15 cellular contexts compared by ENCODE assay signal in genomic region chr3:135803291-135803690, GRCh38.
"Had no signal": no experiment of that assay in that cellular context is flagged by ENCODE, and none has a peak within 500 bp of the region (broad histone marks: within the 10 kb centered on the region; RNA-seq: fewer than 3 reads in every experiment).

No MANE protein-coding gene starts in this region.

- H3K27ac ChIP-seq: adrenal gland, colonic mucosa, gastrocnemius medialis, heart left ventricle, lower lobe of right lung, ovary, spleen, WERI-Rb-1 had no signal

- H3K36me3 ChIP-seq: adrenal gland, colonic mucosa, gastrocnemius medialis, heart left ventricle, lower lobe of right lung, ovary, spleen, WERI-Rb-1 had no signal

- ATAC-seq: gastrocnemius medialis, heart left ventricle, left colon, lower lobe of right lung, sciatic nerve, T-helper 17 cell had no signal

- H3K27me3 ChIP-seq: adrenal gland, colonic mucosa, gastrocnemius medialis, ovary had no signal

- H3K4me3 ChIP-seq: adrenal gland, colonic mucosa, gastrocnemius medialis, heart left ventricle, lower lobe of right lung, ovary, spleen had no signal

- H3K4me1 ChIP-seq: gastrocnemius medialis, heart left ventricle, lower lobe of right lung, spleen had no signal

- DNase-seq: activated CD4-positive, alpha-beta T cell treated with anti-CD3 and anti-CD28 coated beads, Interleukin-2, amount 50 U/mL, for 48 hours; activated T-cell treated with anti-CD3 and anti-CD28 coated beads, Interleukin-2, amount 50 U/mL, for 24 hours; adrenal gland; colonic mucosa; effector CD8-positive, alpha-beta T cell; gastrocnemius medialis; heart left ventricle; left colon; lower lobe of right lung; ovary; spleen; T-helper 17 cell; WERI-Rb-1 had no signal

- FAIRE-seq: endothelial cell of umbilical vein had no signal

- H3K9me3 ChIP-seq: adrenal gland, colonic mucosa, gastrocnemius medialis, heart left ventricle, lower lobe of right lung, ovary, spleen had no signal
